1 cellular context compared by ENCODE assay signal in genomic region chr19:19217110-19217509, GRCh38.
TF ChIP-seq lines count a peak whose summit lies in the region.

No MANE protein-coding gene starts in this region.

TF ChIP-seq in endothelial cell of umbilical vein, 7 proteins besides CTCF, POLR2A, EP300 and RAD21:
- TF ChIP-seq JUN (IDR thresholded peaks at IDR 0.05; ENCODE audit: borderline replicate concordance, insufficient read depth, insufficient read length, low read depth) (no peak), POLR2AphosphoS5 (IDR thresholded peaks at IDR 0.05; ENCODE audit: insufficient read depth, low read depth, low read length) (no peak), MYC (IDR thresholded peaks at IDR 0.05; ENCODE audit: low read depth, low read length) (no peak), GATA2 (IDR thresholded peaks at IDR 0.05; ENCODE audit: insufficient read depth, insufficient read length, low read depth, low read length) (no peak), FOS (IDR thresholded peaks at IDR 0.05; ENCODE audit: borderline replicate concordance, insufficient read depth, low read length) (no peak), EZH2 (IDR thresholded peaks at IDR 0.05; ENCODE audit: borderline replicate concordance, low read depth, low read length, severe bottlenecking) (no peak), MAX (IDR thresholded peaks at IDR 0.05; ENCODE audit: insufficient read depth, insufficient read length) (no peak)
